Comparison of ENCODE assay signal across 12 cellular contexts in genomic region chrX:124010157-124010556, GRCh38. TPM values are rescaled to one million over a fixed set of nuclear protein-coding genes. Genes with fewer than 3 reads are reported as not detected.
DNase-seq lines count a peak whose midpoint lies in the region; ATAC-seq and TF ChIP-seq lines count a peak whose summit lies in the region.
"Had no signal": no experiment of that assay in that cellular context is flagged by ENCODE, and none has a peak within 500 bp of the region (broad histone marks: within the 10 kb centered on the region; RNA-seq: fewer than 3 reads in every experiment).

No MANE protein-coding gene starts in this region.

- no peak overlapping the region for H3K4me3 Mint-ChIP-seq in activated CD8-positive, alpha-beta memory T cell treated with anti-CD3 and anti-CD28 coated beads, Interleukin-2, amount 10 ng/mL, durations not matched to agents 7 days and 5 days
- no peak overlapping the region for H3K4me3 Mint-ChIP-seq in osteocyte (ENCODE audit: unreplicated experiment)

- H3K9me3 ChIP-seq in RWPE2 (ENCODE audit: severe bottlenecking): no peaks in the 10 kb centered on the region

- no peak overlapping the region for H3K27ac ChIP-seq in RWPE2 (ENCODE audit: poor library complexity, severe bottlenecking)

- H3K9me3 Mint-ChIP-seq in activated CD8-positive, alpha-beta memory T cell treated with anti-CD3 and anti-CD28 coated beads, Interleukin-2, amount 10 ng/mL, durations not matched to agents 7 days and 5 days (ENCODE audit: low read depth): no peaks in the 10 kb centered on the region
- no peaks in the 10 kb centered on the region for H3K9me3 Mint-ChIP-seq in osteocyte (ENCODE audit: unreplicated experiment)
- H3K9me3 Mint-ChIP-seq: T-cell had no signal

- CTCF ChIA-PET in activated CD8-positive, alpha-beta memory T cell treated with anti-CD3 and anti-CD28 coated beads, Interleukin-2, amount 10 ng/mL, durations not matched to agents 7 days and 5 days (lab: Charles Lee): no interaction called here

- H3K4me1 ChIP-seq in RWPE2 (ENCODE audit: insufficient read depth, poor library complexity, severe bottlenecking): no peaks in the 10 kb centered on the region

- TF ChIP-seq CTCF in RWPE2 (IDR thresholded peaks at IDR 0.05; ENCODE audit: poor library complexity, severe bottlenecking): no peak
- no peak for TF ChIP-seq CTCF in osteocyte (IDR thresholded peaks at IDR 0.05)

- ATAC-seq in activated CD8-positive, alpha-beta memory T cell treated with anti-CD3 and anti-CD28 coated beads, Interleukin-2, amount 10 ng/mL, durations not matched to agents 7 days and 5 days: peak; percentile 33
- ATAC-seq in HG02678 (IDR thresholded peaks at IDR 0.05; ENCODE audit: unreplicated experiment) (peak; percentile 73), RWPE2 (ENCODE audit: low read depth) (peak; percentile 73)

- no peak overlapping the region for H3K27ac Mint-ChIP-seq in activated CD8-positive, alpha-beta memory T cell treated with anti-CD3 and anti-CD28 coated beads, Interleukin-2, amount 10 ng/mL, durations not matched to agents 7 days and 5 days
- H3K27ac Mint-ChIP-seq in osteocyte (ENCODE audit: unreplicated experiment): peak overlapping the region; percentile 16

- no peak overlapping the region for H3K4me3 ChIP-seq in RWPE2 (ENCODE audit: severe bottlenecking)

- H3K27me3 ChIP-seq in RWPE2 (ENCODE audit: insufficient read depth, poor library complexity, severe bottlenecking): no peaks in the 10 kb centered on the region

- no peaks in the 10 kb centered on the region for H3K36me3 ChIP-seq in RWPE2 (ENCODE audit: low read depth)

- H3K27me3 Mint-ChIP-seq in activated CD8-positive, alpha-beta memory T cell treated with anti-CD3 and anti-CD28 coated beads, Interleukin-2, amount 10 ng/mL, durations not matched to agents 7 days and 5 days: no peaks in the 10 kb centered on the region
- no peaks in the 10 kb centered on the region for H3K27me3 Mint-ChIP-seq in osteocyte (ENCODE audit: unreplicated experiment)
- H3K27me3 Mint-ChIP-seq: T-cell had no signal

- peaks cover 48% of the 10 kb centered on the region for H3K4me1 Mint-ChIP-seq in activated CD8-positive, alpha-beta memory T cell treated with anti-CD3 and anti-CD28 coated beads, Interleukin-2, amount 10 ng/mL, durations not matched to agents 7 days and 5 days
- H3K4me1 Mint-ChIP-seq in osteocyte (ENCODE audit: unreplicated experiment): peaks cover 27% of the 10 kb centered on the region

- H3K36me3 Mint-ChIP-seq in activated CD8-positive, alpha-beta memory T cell treated with anti-CD3 and anti-CD28 coated beads, Interleukin-2, amount 10 ng/mL, durations not matched to agents 7 days and 5 days: peaks cover 9% of the 10 kb centered on the region
- no peaks in the 10 kb centered on the region for H3K36me3 Mint-ChIP-seq in osteocyte (ENCODE audit: unreplicated experiment)

- no peak for DNase-seq in activated CD8-positive, alpha-beta memory T cell treated with anti-CD3 and anti-CD28 coated beads, Interleukin-2, amount 10 ng/mL, durations not matched to agents 7 days and 5 days
- DNase-seq in activated CD8-positive, alpha-beta memory T cell treated with anti-CD3 and anti-CD28 coated beads, Interleukin-2, amount 50 U/mL, for 4 hours: no peak
- DNase-seq in RWPE2 (ENCODE audit: low spot score) (no peak), osteocyte (ENCODE audit: extremely low spot score, unreplicated experiment) (no peak), T1000 (lab: John Stamatoyannopoulos, UW) (no peak), foreskin melanocyte (no peak), RKO (ENCODE audit: low spot score) (no peak)
- DNase-seq: activated effector memory CD4-positive, alpha-beta T cell treated with anti-CD3 and anti-CD28 coated beads, Interleukin-2, amount 50 U/mL, for 16 hours; KG1; NCI-H526; T-cell had no signal

RNA-seq across cellular contexts. Expression of gene STAG2, which starts 48.7 kb away (rescaled TPM):
- total RNA-seq in activated CD8-positive, alpha-beta memory T cell treated with anti-CD3 and anti-CD28 coated beads, Interleukin-2, amount 10 ng/mL, durations not matched to agents 7 days and 5 days: 100 to 1,000 TPM in 1 of 2 experiments, 10 to 100 TPM in 1; 80.6 to 112 TPM
- 72.7 and 73.4 TPM in 2 replicates for total RNA-seq in osteocyte
